ENCODE assay signal across 18 cellular contexts in genomic region chr11:66020212-66020611, GRCh38. TPM values are rescaled to one million over a fixed set of nuclear protein-coding genes. Genes with fewer than 3 reads are reported as not detected.
DNase-seq lines count a peak whose midpoint lies in the region; ATAC-seq, FAIRE-seq and TF ChIP-seq lines count a peak whose summit lies in the region.
"Had no signal": no experiment of that assay in that cellular context is flagged by ENCODE, and none has a peak within 500 bp of the region (broad histone marks: within the 10 kb centered on the region; RNA-seq: fewer than 3 reads in every experiment).

No MANE protein-coding gene starts in this region.

- H3K4me1 Mint-ChIP-seq in activated CD4-positive, alpha-beta T cell treated with anti-CD3 and anti-CD28 coated beads, Interleukin-2, amount 10 ng/mL, durations not matched to agents 24 days and 14 days = peaks cover 21% of the 10 kb centered on the region
- H3K4me1 Mint-ChIP-seq in natural killer cell = peaks cover 30 to 32% of the 10 kb centered on the region in 2 donors

- no peak for ATAC-seq in natural killer cell

- H3K27me3 Mint-ChIP-seq in activated CD4-positive, alpha-beta T cell treated with anti-CD3 and anti-CD28 coated beads, Interleukin-2, amount 10 ng/mL, durations not matched to agents 24 days and 14 days = peaks cover 7% of the 10 kb centered on the region
- peaks cover 4 to 5% of the 10 kb centered on the region in 2 donors for H3K27me3 Mint-ChIP-seq in natural killer cell (ENCODE audit: low read depth in 2 of 2)

- intact Hi-C loops in activated CD4-positive, alpha-beta T cell treated with anti-CD3 and anti-CD28 coated beads, Interleukin-2, amount 10 ng/mL, durations not matched to agents 24 days and 14 days (cut with micrococcal nuclease) = no loop called here
- intact Hi-C loops in natural killer cell (cut with micrococcal nuclease) = loop anchor here (2.0 kb wide), 1 partner anchor 17 kb away; the partner anchor contains the start of genes BANF1 and EIF1AD

- DNase-seq in activated CD4-positive, alpha-beta T cell treated with anti-CD3 and anti-CD28 coated beads, Interleukin-2, amount 10 ng/mL, durations not matched to agents 24 days and 14 days = no peak
- DNase-seq in activated CD4-positive, alpha-beta T cell treated with anti-CD3 and anti-CD28 coated beads, Interleukin-2, amount 50 U/mL, for 48 hours = no peak
- DNase-seq in RWPE1 (ENCODE audit: low spot score) = no peak
- DNase-seq in natural killer cell = no peak
- no peak for DNase-seq in urothelium cell line (ENCODE audit: low spot score)
- DNase-seq in Ammon's horn (ENCODE audit: low spot score) = no peak
- no peak for DNase-seq in NCI-H1092 treated with DMSO at 0.1 percent for 48 hours (lab: John Stamatoyannopoulos, UW)
- no peak for DNase-seq in MV-4-11 (lab: John Stamatoyannopoulos, UW)
- DNase-seq: 8988T, Caco-2, DMS53, NCI-H2107, NCI-H226, NCI-H526, Right ventricle myocardium superior had no signal

- POLR2A ChIA-PET in RWPE1 (lab: Yijun Ruan, JAX; ENCODE audit: low non-redundant PET) = interaction anchor here (0.5 kb wide), 1 partner anchor 122 kb away, joined by 6 read pairs; no protein-coding TSS in a partner anchor

- CTCF ChIA-PET in RWPE1 (lab: Yijun Ruan, JAX) = interaction anchor here (0.6 to 0.8 kb wide), 3 partner anchors 13 to 75 kb away, joined by 3 to 4 read pairs (median 3); no protein-coding TSS in a partner anchor

- FAIRE-seq in urothelium cell line (lab: Jason Lieb, UNC) = peak; percentile 13
- FAIRE-seq: GM18507, H54 had no signal

- peak overlapping the region; percentile 57 for H3K27ac ChIP-seq in RWPE1
- H3K27ac ChIP-seq: C4-2B had no signal

- H3K4me3 Mint-ChIP-seq in activated CD4-positive, alpha-beta T cell treated with anti-CD3 and anti-CD28 coated beads, Interleukin-2, amount 10 ng/mL, durations not matched to agents 24 days and 14 days = no peak overlapping the region
- H3K4me3 Mint-ChIP-seq in natural killer cell = peak overlapping the region; percentile 82

- H3K9me3 Mint-ChIP-seq in activated CD4-positive, alpha-beta T cell treated with anti-CD3 and anti-CD28 coated beads, Interleukin-2, amount 10 ng/mL, durations not matched to agents 24 days and 14 days = no peaks in the 10 kb centered on the region
- H3K9me3 Mint-ChIP-seq in natural killer cell = no peaks in the 10 kb centered on the region

- TF ChIP-seq CTCF in RWPE1 (conservative IDR thresholded peaks at IDR 0.05; ENCODE audit: low read depth) (no peak), natural killer cell (IDR thresholded peaks at IDR 0.05) (no peak)

- no peaks in the 10 kb centered on the region for H3K36me3 Mint-ChIP-seq in activated CD4-positive, alpha-beta T cell treated with anti-CD3 and anti-CD28 coated beads, Interleukin-2, amount 10 ng/mL, durations not matched to agents 24 days and 14 days (ENCODE audit: low read depth)
- no peaks in the 10 kb centered on the region for H3K36me3 Mint-ChIP-seq in natural killer cell

- H3K27ac Mint-ChIP-seq in activated CD4-positive, alpha-beta T cell treated with anti-CD3 and anti-CD28 coated beads, Interleukin-2, amount 10 ng/mL, durations not matched to agents 24 days and 14 days = peak overlapping the region; percentile 32
- H3K27ac Mint-ChIP-seq in natural killer cell = peak overlapping the region; percentile 57 to 91

RNA-seq across cellular contexts. Expression of gene CATSPER1, which starts 6.1 kb away (rescaled TPM):
- 0.28 and 0.30 TPM in 2 replicates for total RNA-seq in activated CD4-positive, alpha-beta T cell treated with anti-CD3 and anti-CD28 coated beads, Interleukin-2, amount 10 ng/mL, durations not matched to agents 24 days and 14 days
- 10 to 100 TPM; 12.2 to 16.9 (median 13.3) TPM for total RNA-seq in natural killer cell
- total RNA-seq: Caco-2, Right ventricle myocardium superior had no signal

RNA-seq across cellular contexts. Expression of gene CST6, which starts 8.4 kb away (rescaled TPM):
- total RNA-seq in activated CD4-positive, alpha-beta T cell treated with anti-CD3 and anti-CD28 coated beads, Interleukin-2, amount 10 ng/mL, durations not matched to agents 24 days and 14 days = 0.45 and 1.5 TPM in 2 replicates
- not detected for total RNA-seq in natural killer cell
- total RNA-seq: Caco-2, Right ventricle myocardium superior had no signal

RNA-seq across cellular contexts. Expression of gene BANF1, which starts 17.9 kb away (rescaled TPM):
- total RNA-seq in activated CD4-positive, alpha-beta T cell treated with anti-CD3 and anti-CD28 coated beads, Interleukin-2, amount 10 ng/mL, durations not matched to agents 24 days and 14 days = 291 and 298 TPM in 2 replicates
- 100 to 1,000 TPM in 1 of 3 donors, 10 to 100 TPM in 2; 87.8 to 107 (median 90.4) TPM for total RNA-seq in natural killer cell

RNA-seq across cellular contexts. Expression of gene EIF1AD, which starts 18.3 kb away (rescaled TPM):
- total RNA-seq in activated CD4-positive, alpha-beta T cell treated with anti-CD3 and anti-CD28 coated beads, Interleukin-2, amount 10 ng/mL, durations not matched to agents 24 days and 14 days = 64.9 and 75.9 TPM in 2 replicates
- 10 to 100 TPM; 49.9 to 74.2 (median 62.8) TPM for total RNA-seq in natural killer cell

RNA-seq across cellular contexts. Expression of gene GAL3ST3, which starts 28.7 kb away (rescaled TPM):
- total RNA-seq in activated CD4-positive, alpha-beta T cell treated with anti-CD3 and anti-CD28 coated beads, Interleukin-2, amount 10 ng/mL, durations not matched to agents 24 days and 14 days = not detected in 2 replicates
- not detected for total RNA-seq in natural killer cell
- total RNA-seq: Caco-2 had no signal

Comparison
In these comparisons a context has a peak if more than half of its experiments do, and no peak if none do; other contexts are left out.
1. RNA of gene CATSPER1, which starts 6.1 kb away (total RNA-seq): 12.2 to 16.9 TPM in natural killer cell; 0.28 to 0.30 TPM in activated CD4-positive, alpha-beta T cell treated with anti-CD3 and anti-CD28 coated beads, Interleukin-2, amount 10 ng/mL, durations not matched to agents 24 days and 14 days; every median in the first group is over 10 times any median in the second.